In genomic region chr6:79034865-79035264, GRCh38 we compare ENCODE assay signal across 12 cellular contexts. TPM values are rescaled to one million over a fixed set of nuclear protein-coding genes. Genes with fewer than 3 reads are reported as not detected.
DNase-seq lines count a peak whose midpoint lies in the region; ATAC-seq, FAIRE-seq and TF ChIP-seq lines count a peak whose summit lies in the region.
"Had no signal": no experiment of that assay in that cellular context is flagged by ENCODE, and none has a peak within 500 bp of the region (broad histone marks: within the 10 kb centered on the region; RNA-seq: fewer than 3 reads in every experiment).

No MANE protein-coding gene starts in this region.

- TF ChIP-seq CTCF in IMR-90 (conservative IDR thresholded peaks at IDR 0.05; ENCODE audit: low read depth, low read length): no peak
- no peak for TF ChIP-seq CTCF in keratinocyte (optimal IDR thresholded peaks at IDR 0.05 in 1 of 3, IDR thresholded peaks at IDR 0.05 in 1 of 3, conservative IDR thresholded peaks at IDR 0.05 in 1 of 3; ENCODE audit: extremely low read depth in 1 of 3, insufficient read depth in 2 of 3, low read length in 3 of 3)
- no peak for TF ChIP-seq CTCF in colonic mucosa (IDR thresholded peaks at IDR 0.05)

- H3K9me1 ChIP-seq in IMR-90 (ENCODE audit: insufficient read depth, low read length) (no peaks in the 10 kb centered on the region), keratinocyte (ENCODE audit: control insufficient read depth, extremely low read depth, insufficient read depth, low read length) (no peaks in the 10 kb centered on the region)

- H3K27me3 Mint-ChIP-seq in activated CD8-positive, alpha-beta memory T cell treated with anti-CD3 and anti-CD28 coated beads, Interleukin-2, amount 10 ng/mL, durations not matched to agents 7 days and 5 days: no peaks in the 10 kb centered on the region

- H3K18ac ChIP-seq in IMR-90 (ENCODE audit: low read depth, low read length): no peak overlapping the region

- no TSS peak for BruUV-seq in IMR-90 (replicated peaks; lab: Mats Ljungman, UMichigan)

- H4K8ac ChIP-seq in IMR-90 (ENCODE audit: low read depth in 2 of 2, low read length in 2 of 2): no peak overlapping the region

- H3K9me3 Mint-ChIP-seq in activated CD8-positive, alpha-beta memory T cell treated with anti-CD3 and anti-CD28 coated beads, Interleukin-2, amount 10 ng/mL, durations not matched to agents 7 days and 5 days (ENCODE audit: low read depth): no peaks in the 10 kb centered on the region

- H2AFZ ChIP-seq in IMR-90 (replicated peaks; ENCODE audit: low read length, poor library complexity): no peak overlapping the region
- no peak overlapping the region for H2AFZ ChIP-seq in keratinocyte (ENCODE audit: control insufficient read depth, low read length)

- no peak overlapping the region for H2AK5ac ChIP-seq in IMR-90 (ENCODE audit: low read depth, low read length)

- H4K20me1 ChIP-seq in IMR-90 (ENCODE audit: insufficient read depth, low read length) (peaks cover 13% of the 10 kb centered on the region; the same call in 1 of the 2 replicates), keratinocyte (ENCODE audit: control insufficient read depth, extremely low read depth, insufficient read depth, low read length) (no peaks in the 10 kb centered on the region)

- CTCF ChIA-PET in activated CD8-positive, alpha-beta memory T cell treated with anti-CD3 and anti-CD28 coated beads, Interleukin-2, amount 10 ng/mL, durations not matched to agents 7 days and 5 days (lab: Charles Lee): no interaction called here
- CTCF ChIA-PET in IMR-90 (lab: Yijun Ruan, JAX): interaction anchor here (0.6 kb wide), 1 partner anchor 603 kb away, joined by 4 read pairs; no protein-coding TSS in a partner anchor

- no peak overlapping the region for H4K91ac ChIP-seq in IMR-90 (ENCODE audit: insufficient read depth, low read depth, low read length)

- in situ Hi-C loops in IMR-90 (cut with MboI; ENCODE audit: low sequenced_read_pairs): no loop called here

- H3K9ac ChIP-seq in IMR-90 (ENCODE audit: low read depth, low read length): no peak overlapping the region
- no peak overlapping the region for H3K9ac ChIP-seq in keratinocyte (ENCODE audit: control insufficient read depth, extremely low read depth, insufficient read depth, low read length)
- no peak overlapping the region for H3K9ac ChIP-seq in colonic mucosa (ENCODE audit: low read depth in 2 of 2, low read length in 2 of 2)

- TF ChIP-seq POLR2A in IMR-90 (IDR thresholded peaks at IDR 0.05; ENCODE audit: low read depth, low read length): no peak

- H3K4me3 Mint-ChIP-seq in activated CD8-positive, alpha-beta memory T cell treated with anti-CD3 and anti-CD28 coated beads, Interleukin-2, amount 10 ng/mL, durations not matched to agents 7 days and 5 days: no peak overlapping the region

- no peak overlapping the region for H2BK20ac ChIP-seq in IMR-90 (ENCODE audit: low read depth, low read length)

- ATAC-seq in activated CD8-positive, alpha-beta memory T cell treated with anti-CD3 and anti-CD28 coated beads, Interleukin-2, amount 10 ng/mL, durations not matched to agents 7 days and 5 days: peak; percentile 63
- ATAC-seq in HG02571 (IDR thresholded peaks at IDR 0.05; ENCODE audit: unreplicated experiment): peak; percentile 55
- no peak for ATAC-seq in IMR-90 (ENCODE audit: low read depth)

- no peak overlapping the region for H3K4ac ChIP-seq in IMR-90 (ENCODE audit: low read depth, low read length)

- H2BK15ac ChIP-seq in IMR-90 (ENCODE audit: low read depth, low read length): no peak overlapping the region

- H3K27ac ChIP-seq in IMR-90 (ENCODE audit: insufficient read depth, low read length): no peak overlapping the region
- H3K27ac ChIP-seq in keratinocyte (ENCODE audit: control insufficient read depth, insufficient read depth, low read length): no peak overlapping the region
- no peak overlapping the region for H3K27ac ChIP-seq in colonic mucosa

- peaks cover 3% of the 10 kb centered on the region; the same call in 1 of the 2 replicates for H3K9me3 ChIP-seq in IMR-90 (ENCODE audit: control insufficient read depth, insufficient read depth, low read length)
- H3K9me3 ChIP-seq in keratinocyte (ENCODE audit: control insufficient read depth, low read depth, low read length): no peaks in the 10 kb centered on the region
- no peaks in the 10 kb centered on the region for H3K9me3 ChIP-seq in colonic mucosa

- peak; percentile 49 for FAIRE-seq in keratinocyte (lab: Jason Lieb, UNC)

- no peak overlapping the region for H3K4me2 ChIP-seq in IMR-90 (ENCODE audit: low read depth, low read length)
- H3K4me2 ChIP-seq in keratinocyte (ENCODE audit: control insufficient read depth, extremely low read depth, insufficient read depth, low read depth, low read length): no peak overlapping the region

- no peak overlapping the region for H4K5ac ChIP-seq in IMR-90 (ENCODE audit: low read depth, low read length)

- no peak for DNase-seq in activated CD8-positive, alpha-beta memory T cell treated with anti-CD3 and anti-CD28 coated beads, Interleukin-2, amount 10 ng/mL, durations not matched to agents 7 days and 5 days
- no peak for DNase-seq in activated CD8-positive, alpha-beta memory T cell treated with anti-CD3 and anti-CD28 coated beads, Interleukin-2, amount 50 U/mL, for 4 hours
- DNase-seq in IMR-90 (peak; percentile 14), keratinocyte (ENCODE audit: low read depth, low spot score) (peak; percentile 9), NCI-H2081 treated with DMSO at 0.1 percent for 48 hours (lab: John Stamatoyannopoulos, UW) (no peak), posterior cingulate gyrus (no peak), colonic mucosa (no peak)
- DNase-seq: ACHN, DMS153, MM.1S, NCI-H446 had no signal

- no peaks in the 10 kb centered on the region for H3K27me3 ChIP-seq in IMR-90 (ENCODE audit: control insufficient read depth, insufficient read depth, low read length)
- no peaks in the 10 kb centered on the region for H3K27me3 ChIP-seq in keratinocyte (ENCODE audit: control insufficient read depth, extremely low read depth, insufficient read depth, low read length)
- no peaks in the 10 kb centered on the region for H3K27me3 ChIP-seq in colonic mucosa

- no peak for TF ChIP-seq RAD21 in IMR-90 (IDR thresholded peaks at IDR 0.05; ENCODE audit: low read length)

- no peak overlapping the region for H3K23ac ChIP-seq in IMR-90 (ENCODE audit: low read depth, low read length)

- WGBS in IMR-90 (ENCODE audit: extremely low coverage in 2 of 2, insufficient read length in 1 of 2), 2 experiments: no CpG with 5 or more reads among the region's 2 CpGs

- H2BK120ac ChIP-seq in IMR-90 (ENCODE audit: low read depth, low read length): no peak overlapping the region

- intact Hi-C loops in IMR-90 (cut with micrococcal nuclease) (loop anchor here (5.0 kb wide), 1 partner anchor 37 kb away; no protein-coding TSS in a partner anchor), posterior cingulate gyrus (cut with DNase I) (no loop called here), colonic mucosa (cut with DNase I) (no loop called here)

- no peak overlapping the region for H3K56ac ChIP-seq in IMR-90 (ENCODE audit: extremely low read depth, insufficient read depth, low read length)

- peak overlapping the region; percentile 14 for H3K27ac Mint-ChIP-seq in activated CD8-positive, alpha-beta memory T cell treated with anti-CD3 and anti-CD28 coated beads, Interleukin-2, amount 10 ng/mL, durations not matched to agents 7 days and 5 days

- no peak overlapping the region for H3K14ac ChIP-seq in IMR-90 (replicated peaks; ENCODE audit: low read depth, low read length)

- H3K4me3 ChIP-seq in IMR-90 (ENCODE audit: insufficient read depth, low read depth, low read length) (no peak overlapping the region), keratinocyte (ENCODE audit: control insufficient read depth in 2 of 3, extremely low read depth in 1 of 3, insufficient read depth in 2 of 3, low read depth in 1 of 3, low read length in 3 of 3) (no peak overlapping the region), colonic mucosa (no peak overlapping the region)

- H3K79me2 ChIP-seq in keratinocyte (ENCODE audit: control insufficient read depth, insufficient read depth, low read length): peaks cover 11% of the 10 kb centered on the region

- dilution Hi-C loops in IMR-90 (cut with HindIII; ENCODE audit: low sequenced_read_pairs, unreplicated experiment): no loop called here
- dilution Hi-C loops in keratinocyte (cut with MboI; ENCODE audit: extremely low pct_ligation_motif_present, low sequenced_read_pairs): no loop called here

- peaks cover 31% of the 10 kb centered on the region for H3K4me1 Mint-ChIP-seq in activated CD8-positive, alpha-beta memory T cell treated with anti-CD3 and anti-CD28 coated beads, Interleukin-2, amount 10 ng/mL, durations not matched to agents 7 days and 5 days

- H2AK9ac ChIP-seq in IMR-90 (replicated peaks; ENCODE audit: low read depth, low read length, poor library complexity): no peak overlapping the region

- H3K36me3 ChIP-seq in IMR-90 (ENCODE audit: control insufficient read depth, insufficient read depth, low read length): peaks cover 6% of the 10 kb centered on the region
- H3K36me3 ChIP-seq in keratinocyte (ENCODE audit: control insufficient read depth in 2 of 2, extremely low read depth in 1 of 2, insufficient read depth in 2 of 2, low read length in 2 of 2): no peaks in the 10 kb centered on the region
- no peaks in the 10 kb centered on the region for H3K36me3 ChIP-seq in colonic mucosa

- POLR2A ChIA-PET in IMR-90 (lab: Charles Lee; ENCODE audit: unreplicated experiment): no interaction called here

- peaks cover 4% of the 10 kb centered on the region for H3K4me1 ChIP-seq in IMR-90 (ENCODE audit: control insufficient read depth, insufficient read depth, low read length)
- peaks cover 4% of the 10 kb centered on the region for H3K4me1 ChIP-seq in keratinocyte (ENCODE audit: control insufficient read depth, extremely low read depth, insufficient read depth, low read length)
- H3K4me1 ChIP-seq in colonic mucosa: no peaks in the 10 kb centered on the region

- H3K36me3 Mint-ChIP-seq in activated CD8-positive, alpha-beta memory T cell treated with anti-CD3 and anti-CD28 coated beads, Interleukin-2, amount 10 ng/mL, durations not matched to agents 7 days and 5 days: peaks cover 60% of the 10 kb centered on the region

- H2BK5ac ChIP-seq in IMR-90 (ENCODE audit: low read depth, low read length, poor library complexity, severe bottlenecking): no peak overlapping the region

- peaks cover 11 to 17% of the 10 kb centered on the region in 2 experiments; a peak in 3 of 4 replicates for H3K79me1 ChIP-seq in IMR-90 (ENCODE audit: low read depth in 1 of 2, low read length in 2 of 2)

RNA-seq across cellular contexts. Expression of gene PHIP, which starts 43.2 kb away (rescaled TPM):
- 10 to 100 TPM; 36.0 to 36.8 TPM for total RNA-seq in activated CD8-positive, alpha-beta memory T cell treated with anti-CD3 and anti-CD28 coated beads, Interleukin-2, amount 10 ng/mL, durations not matched to agents 7 days and 5 days
- total RNA-seq in IMR-90 (2012; rRNA removed): 20.4 and 32.2 TPM in 2 replicates
- 2.7 and 3.4 TPM in 2 replicates for polyA plus RNA-seq in IMR-90 (2012; rRNA removed)
- 0.32 and 0.42 TPM in 2 replicates for polyA plus RNA-seq in IMR-90 (2012; cell fraction: cytosol; rRNA removed)
- polyA plus RNA-seq in IMR-90 (2012; cell fraction: nucleus; rRNA removed; ENCODE audit: low replicate concordance): 0.83 and 7.2 TPM in 2 replicates
- polyA plus RNA-seq in keratinocyte: 3.4 to 7.9 TPM (median 4.4 TPM) in 3 replicates
- polyA plus RNA-seq in keratinocyte (2011; ENCODE audit: low read depth): 21.2 TPM
- polyA plus RNA-seq in keratinocyte (2011; cell fraction: cytosol; rRNA removed): 1.8 and 3.7 TPM in 2 replicates
- polyA plus RNA-seq in keratinocyte (2011; cell fraction: nucleus; rRNA removed): 7.3 and 11.1 TPM in 2 replicates
- polyA plus RNA-seq in keratinocyte (2012; ENCODE audit: low replicate concordance): 6.8 and 9.7 TPM in 2 replicates
- 4.5 to 26.0 TPM (median 11.9 TPM) in 3 replicates for polyA minus RNA-seq in keratinocyte
- 7.7 TPM for polyA minus RNA-seq in keratinocyte (2011; cell fraction: cytosol; rRNA and poly(A)+ RNA removed)
- polyA minus RNA-seq in keratinocyte (2011; cell fraction: nucleus; rRNA and poly(A)+ RNA removed): 19.7 and 38.8 TPM in 2 replicates
- 10 to 100 TPM; 19.3 to 20.5 TPM for total RNA-seq in colonic mucosa

Comparison
In these comparisons a context has a peak if more than half of its experiments do, and no peak if none do; other contexts are left out.
1. DNase-seq: peak in IMR-90 (single experiment) and keratinocyte (single experiment); none in activated CD8-positive, alpha-beta memory T cell treated with anti-CD3 and anti-CD28 coated beads, Interleukin-2, amount 10 ng/mL, durations not matched to agents 7 days and 5 days (single experiment), activated CD8-positive, alpha-beta memory T cell treated with anti-CD3 and anti-CD28 coated beads, Interleukin-2, amount 50 U/mL, for 4 hours (single experiment), NCI-H2081 treated with DMSO at 0.1 percent for 48 hours (single experiment), posterior cingulate gyrus (0 of 10) and colonic mucosa (single experiment).